ENCODE assay signal across 10 cellular contexts in the genomic region with DNA sequence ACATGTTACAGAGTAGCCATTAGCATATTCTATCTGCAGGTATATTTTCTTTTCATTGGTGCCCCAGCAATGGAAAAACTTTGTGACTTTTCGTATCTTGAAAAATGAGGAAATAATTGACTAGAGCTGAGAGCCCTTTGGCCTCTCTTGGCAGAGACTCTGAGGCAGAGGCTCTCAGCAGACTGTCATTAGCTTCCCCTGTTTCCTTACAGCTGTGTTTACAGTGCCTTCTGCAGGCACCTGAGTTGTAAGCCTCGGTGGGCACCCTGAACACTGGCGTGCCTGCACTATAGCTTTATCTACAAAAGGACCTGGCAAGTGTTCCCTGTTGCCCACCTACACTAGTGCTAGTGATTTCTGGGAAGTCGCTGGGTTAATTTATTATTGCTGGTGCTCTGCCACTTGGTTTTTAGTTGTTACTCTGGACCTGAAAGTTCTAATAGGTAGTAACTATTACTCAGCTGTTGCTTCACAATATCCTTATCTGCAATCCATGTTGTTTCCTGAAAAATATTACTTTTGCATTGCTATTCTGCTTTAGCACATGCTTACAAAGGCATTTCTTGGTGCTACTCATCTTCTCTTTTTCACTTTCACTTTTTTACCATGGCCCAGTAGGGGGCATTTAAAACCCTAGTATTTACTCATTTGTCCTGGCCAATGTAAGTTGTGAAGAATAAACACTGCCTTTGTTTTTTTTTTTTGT. TPM values are rescaled to one million over a fixed set of nuclear protein-coding genes. Genes with fewer than 3 reads are reported as not detected.
DNase-seq lines count a peak whose midpoint lies in the region; ATAC-seq and TF ChIP-seq lines count a peak whose summit lies in the region.
"Had no signal": no experiment of that assay in that cellular context is flagged by ENCODE, and none has a peak within 500 bp of the region (broad histone marks: within the 10 kb centered on the region; RNA-seq: fewer than 3 reads in every experiment).

No MANE protein-coding gene starts in this region.

- no peaks in the 10 kb centered on the region for H4K20me1 ChIP-seq in BLaER1

- H3K27ac ChIP-seq in BLaER1 (0 out of 2 replicates have a peak overlapping the region, but pooled peaks have one; percentile 26), gastrocnemius medialis (no peak overlapping the region)
- H3K27ac ChIP-seq: HL-60 had no signal

- H3K27me3 Mint-ChIP-seq in dendritic cell treated with granulocyte-macrophage colony-stimulating factor and Interleukin-4, amounts not matched to agents 40 ng/mL and 50 ng/mL, for 4 days: no peaks in the 10 kb centered on the region

- TF ChIP-seq CTCF in gastrocnemius medialis (IDR thresholded peaks at IDR 0.05 in 4 of 5, conservative IDR thresholded peaks at IDR 0.05 in 1 of 5): no peak

- no peak overlapping the region for H3K4me3 ChIP-seq in BLaER1
- no peak overlapping the region for H3K4me3 ChIP-seq in gastrocnemius medialis

- H3K4me1 Mint-ChIP-seq in dendritic cell treated with granulocyte-macrophage colony-stimulating factor and Interleukin-4, amounts not matched to agents 40 ng/mL and 50 ng/mL, for 4 days (ENCODE audit: low read depth): peaks cover 71% of the 10 kb centered on the region

- no peaks in the 10 kb centered on the region for H3K9me3 ChIP-seq in BLaER1
- no peaks in the 10 kb centered on the region for H3K9me3 ChIP-seq in gastrocnemius medialis

- no peak for TF ChIP-seq POLR2A in gastrocnemius medialis (IDR thresholded peaks at IDR 0.05)

- H3K9ac ChIP-seq in BLaER1: no peak overlapping the region

- peak overlapping the region; percentile 72 for H3K27ac Mint-ChIP-seq in dendritic cell treated with granulocyte-macrophage colony-stimulating factor and Interleukin-4, amounts not matched to agents 40 ng/mL and 50 ng/mL, for 4 days

- in situ Hi-C loops in gastrocnemius medialis (cut with MboI; ENCODE audit: low sequenced_read_pairs in 4 of 4): no loop called here

- no peak overlapping the region for H3K4me2 ChIP-seq in BLaER1

- H3K4me1 ChIP-seq in BLaER1: no peaks in the 10 kb centered on the region; the same call in 1 of the 2 replicates
- no peaks in the 10 kb centered on the region for H3K4me1 ChIP-seq in gastrocnemius medialis

- H3K27me3 ChIP-seq in BLaER1: no peaks in the 10 kb centered on the region
- no peaks in the 10 kb centered on the region for H3K27me3 ChIP-seq in gastrocnemius medialis

- DNase-seq in Kasumi-1 (lab: John Stamatoyannopoulos, UW) (peak; percentile 32 to 39), GF-D8 (lab: John Stamatoyannopoulos, UW) (no peak), gastrocnemius medialis (no peak)
- no peak for DNase-seq in activated CD8-positive, alpha-beta memory T cell treated with anti-CD3 and anti-CD28 coated beads for 24 hours

- H3K9me3 Mint-ChIP-seq in dendritic cell treated with granulocyte-macrophage colony-stimulating factor and Interleukin-4, amounts not matched to agents 40 ng/mL and 50 ng/mL, for 4 days: no peaks in the 10 kb centered on the region

- no peaks in the 10 kb centered on the region for H3K36me3 ChIP-seq in BLaER1
- H3K36me3 ChIP-seq in gastrocnemius medialis: no peaks in the 10 kb centered on the region

- ATAC-seq in GM19043 (IDR thresholded peaks at IDR 0.05; ENCODE audit: low read depth, unreplicated experiment) (peak; percentile 76), HG03280 (IDR thresholded peaks at IDR 0.05; ENCODE audit: unreplicated experiment) (no peak), gastrocnemius medialis (no peak)

- intact Hi-C loops in dendritic cell treated with granulocyte-macrophage colony-stimulating factor and Interleukin-4, amounts not matched to agents 40 ng/mL and 50 ng/mL, for 4 days (cut with micrococcal nuclease): no loop called here
- intact Hi-C loops in gastrocnemius medialis (cut with DNase I; ENCODE audit: low total_unique reads): no loop called here

- H3K4me3 Mint-ChIP-seq in dendritic cell treated with granulocyte-macrophage colony-stimulating factor and Interleukin-4, amounts not matched to agents 40 ng/mL and 50 ng/mL, for 4 days: no peak overlapping the region

- H3K36me3 Mint-ChIP-seq in dendritic cell treated with granulocyte-macrophage colony-stimulating factor and Interleukin-4, amounts not matched to agents 40 ng/mL and 50 ng/mL, for 4 days (ENCODE audit: low read depth): peaks cover 20% of the 10 kb centered on the region

RNA-seq across cellular contexts. Expression of gene GPR171, which starts 7.8 kb away (rescaled TPM):
- under 1 TPM in 1 of 4 donors, not detected in 3; 0.56 TPM for total RNA-seq in gastrocnemius medialis
- total RNA-seq: bronchial epithelial cell had no signal

Comparison
In these comparisons a context has a peak if more than half of its experiments do, and no peak if none do; other contexts are left out.
1. DNase-seq: peak in Kasumi-1 (2 of 2); none in GF-D8 (single experiment), activated CD8-positive, alpha-beta memory T cell treated with anti-CD3 and anti-CD28 coated beads for 24 hours (single experiment) and gastrocnemius medialis (0 of 2).